Comparison of ENCODE assay signal across 15 cellular contexts in genomic region chr13:85497652-85498051, GRCh38.
DNase-seq lines count a peak whose midpoint lies in the region.
"Had no signal": no experiment of that assay in that cellular context is flagged by ENCODE, and none has a peak within 500 bp of the region (broad histone marks: within the 10 kb centered on the region; RNA-seq: fewer than 3 reads in every experiment).

No MANE protein-coding gene starts in this region.

- no peak overlapping the region for H3K27ac Mint-ChIP-seq in activated CD4-positive, alpha-beta memory T cell treated with anti-CD3 and anti-CD28 coated beads for 36 hours

- no peaks in the 10 kb centered on the region for H3K36me3 ChIP-seq in ACC112 (ENCODE audit: insufficient read depth, low read length)
- H3K36me3 ChIP-seq in adipocyte (ENCODE audit: control insufficient read depth, insufficient read depth, low read length, severe bottlenecking), result no peaks in the 10 kb centered on the region
- H3K36me3 ChIP-seq: esophagus muscularis mucosa, left ventricle myocardium inferior, pancreas had no signal

- DNase-seq in HPDE6-E6E7 (ENCODE audit: extremely low spot score) (peak; percentile 2), adipocyte (ENCODE audit: low read depth) (peak; percentile 85), glomerular visceral epithelial cell (ENCODE audit: extremely low spot score) (peak; percentile 77), cardiac septum (ENCODE audit: low spot score) (no peak), NCI-H1417 (lab: John Stamatoyannopoulos, UW) (no peak)
- no peak for DNase-seq in activated CD4-positive, alpha-beta T cell treated with anti-CD3 and anti-CD28 coated beads for 48 hours
- no peak for DNase-seq in activated CD4-positive, alpha-beta memory T cell treated with anti-CD3 and anti-CD28 coated beads for 36 hours
- DNase-seq: GOT3; left ventricle myocardium inferior; stimulated activated CD4-positive, alpha-beta T cell treated with anti-CD3 and anti-CD28 coated beads, Interleukin-1b, Interleukin-23, amount 100 ng/mL, for 48 hours; stimulated activated naive CD4-positive, alpha-beta T cell treated with Interleukin-2 at 50 U/mL for 16 hours had no signal

- H3K27ac ChIP-seq in ACC112 (ENCODE audit: low read depth, low read length), result peak overlapping the region; percentile 50
- H3K27ac ChIP-seq: esophagus muscularis mucosa, KMS-11, left ventricle myocardium inferior, pancreas had no signal

- H3K4me3 Mint-ChIP-seq in activated CD4-positive, alpha-beta memory T cell treated with anti-CD3 and anti-CD28 coated beads for 36 hours, result no peak overlapping the region

- CTCF ChIA-PET in activated CD4-positive, alpha-beta memory T cell treated with anti-CD3 and anti-CD28 coated beads for 36 hours (lab: Charles Lee), result no interaction called here

- H3K4me3 ChIP-seq in ACC112 (ENCODE audit: low read depth, low read length) (no peak overlapping the region), adipocyte (ENCODE audit: low read length) (no peak overlapping the region)
- H3K4me3 ChIP-seq: esophagus muscularis mucosa, left ventricle myocardium inferior, pancreas had no signal

- H3K36me3 Mint-ChIP-seq in activated CD4-positive, alpha-beta memory T cell treated with anti-CD3 and anti-CD28 coated beads for 36 hours, result no peaks in the 10 kb centered on the region

- no peaks in the 10 kb centered on the region for H3K4me1 Mint-ChIP-seq in activated CD4-positive, alpha-beta memory T cell treated with anti-CD3 and anti-CD28 coated beads for 36 hours (ENCODE audit: low read depth)

- H3K27me3 ChIP-seq in ACC112 (ENCODE audit: insufficient read depth, low read length), result no peaks in the 10 kb centered on the region
- H3K27me3 ChIP-seq in adipocyte (replicated peaks; ENCODE audit: control insufficient read depth, insufficient read depth, low read length), result no peaks in the 10 kb centered on the region
- H3K27me3 ChIP-seq: esophagus muscularis mucosa, pancreas had no signal

- H2AFZ ChIP-seq in ACC112 (ENCODE audit: low read length, unreplicated experiment), result no peak overlapping the region

- H3K27me3 Mint-ChIP-seq in activated CD4-positive, alpha-beta memory T cell treated with anti-CD3 and anti-CD28 coated beads for 36 hours, result no peaks in the 10 kb centered on the region

- peaks cover 5% of the 10 kb centered on the region for H3K4me1 ChIP-seq in ACC112 (ENCODE audit: control insufficient read depth, insufficient read depth, low read length, unreplicated experiment)
- H3K4me1 ChIP-seq in adipocyte (ENCODE audit: control insufficient read depth, insufficient read depth, low read length), result peaks cover 7% of the 10 kb centered on the region
- H3K4me1 ChIP-seq: esophagus muscularis mucosa, left ventricle myocardium inferior, pancreas had no signal

- no peaks in the 10 kb centered on the region for H3K79me2 ChIP-seq in ACC112 (ENCODE audit: control insufficient read depth, insufficient read depth, low read length, unreplicated experiment)

- H3K9me3 ChIP-seq in adipocyte (ENCODE audit: control insufficient read depth, low read length), result no peaks in the 10 kb centered on the region
- H3K9me3 ChIP-seq: esophagus muscularis mucosa, pancreas had no signal

- no peak overlapping the region for H3K9ac ChIP-seq in adipocyte (ENCODE audit: low read length)
- H3K9ac ChIP-seq: KMS-11 had no signal

- H3K9me3 Mint-ChIP-seq in activated CD4-positive, alpha-beta memory T cell treated with anti-CD3 and anti-CD28 coated beads for 36 hours, result peaks cover 2% of the 10 kb centered on the region

- POLR2A ChIA-PET in activated CD4-positive, alpha-beta memory T cell treated with anti-CD3 and anti-CD28 coated beads for 36 hours (lab: Charles Lee), result no interaction called here

- intact Hi-C loops in cardiac septum (cut with DNase I), result no loop called here
- intact Hi-C loops in activated CD4-positive, alpha-beta memory T cell treated with anti-CD3 and anti-CD28 coated beads for 36 hours (cut with micrococcal nuclease), result no loop called here

Comparison
In these comparisons a context has a peak if more than half of its experiments do, and no peak if none do; other contexts are left out.
1. DNase-seq: peak in HPDE6-E6E7 (single experiment), adipocyte (single experiment) and glomerular visceral epithelial cell (single experiment); none in cardiac septum (single experiment), activated CD4-positive, alpha-beta T cell treated with anti-CD3 and anti-CD28 coated beads for 48 hours (single experiment), activated CD4-positive, alpha-beta memory T cell treated with anti-CD3 and anti-CD28 coated beads for 36 hours (single experiment) and NCI-H1417 (0 of 3).